ENCODE assay signal across 8 cellular contexts in genomic region chr5:56815657-56816545, GRCh38.
DNase-seq lines count a peak whose midpoint lies in the region; ATAC-seq and TF ChIP-seq lines count a peak whose summit lies in the region.

No MANE protein-coding gene starts in this region.

- peak overlapping the region; percentile 91 for H3K4me3 Mint-ChIP-seq in T-helper 1 cell treated with Interleukin-12 subunit alpha and Interleukin-12 subunit beta and Interleukin-4 antibody, amounts not matched to agents 30 μg/mL and 1 μg/mL, for 36 hours

- H3K27ac ChIP-seq in brain microvascular endothelial cell = peak overlapping the region; percentile 76

- peaks cover 3% of the 10 kb centered on the region for H3K27me3 Mint-ChIP-seq in T-helper 1 cell treated with Interleukin-12 subunit alpha and Interleukin-12 subunit beta and Interleukin-4 antibody, amounts not matched to agents 30 μg/mL and 1 μg/mL, for 36 hours (ENCODE audit: low read depth)

- H3K4me1 Mint-ChIP-seq in T-helper 1 cell treated with Interleukin-12 subunit alpha and Interleukin-12 subunit beta and Interleukin-4 antibody, amounts not matched to agents 30 μg/mL and 1 μg/mL, for 36 hours (ENCODE audit: low read depth) = peaks cover 40% of the 10 kb centered on the region

- peak in 12 of 14 donors; percentile 35 to 89 (median 76) for DNase-seq in C1 segment of cervical spinal cord (lab: John Stamatoyannopoulos, UW)
- no peak for DNase-seq in brain microvascular endothelial cell
- peak; percentile 48 for DNase-seq in iris pigment epithelial cell (ENCODE audit: low read depth)
- DNase-seq in stimulated activated CD4-positive, alpha-beta T cell treated with anti-CD3 and anti-CD28 coated beads, Interleukin-2, amount 100 ng/mL, for 24 hours = peak; percentile 50 to 59
- DNase-seq in NCI-H446 treated with DMSO at 0.1 percent for 48 hours (lab: John Stamatoyannopoulos, UW) = no peak

- H3K27me3 ChIP-seq in brain microvascular endothelial cell (replicated peaks) = no peaks in the 10 kb centered on the region

- H3K27ac Mint-ChIP-seq in T-helper 1 cell treated with Interleukin-12 subunit alpha and Interleukin-12 subunit beta and Interleukin-4 antibody, amounts not matched to agents 30 μg/mL and 1 μg/mL, for 36 hours = peak overlapping the region; percentile 52

- H3K9me3 Mint-ChIP-seq in T-helper 1 cell treated with Interleukin-12 subunit alpha and Interleukin-12 subunit beta and Interleukin-4 antibody, amounts not matched to agents 30 μg/mL and 1 μg/mL, for 36 hours = no peaks in the 10 kb centered on the region

- TF ChIP-seq CTCF in brain microvascular endothelial cell (IDR thresholded peaks at IDR 0.05; ENCODE audit: low read depth, low read length, missing control alignments) = no peak

- peaks cover 18% of the 10 kb centered on the region for H3K36me3 Mint-ChIP-seq in T-helper 1 cell treated with Interleukin-12 subunit alpha and Interleukin-12 subunit beta and Interleukin-4 antibody, amounts not matched to agents 30 μg/mL and 1 μg/mL, for 36 hours (ENCODE audit: low read depth)

- ATAC-seq in GM19397 (IDR thresholded peaks at IDR 0.05; ENCODE audit: unreplicated experiment) = peak; percentile 32
- ATAC-seq in HG03442 (IDR thresholded peaks at IDR 0.05; ENCODE audit: unreplicated experiment) = peak; percentile 25

- H3K4me3 ChIP-seq in brain microvascular endothelial cell (ENCODE audit: low read depth, low read length) = peak overlapping the region; percentile 72

- in situ Hi-C loops in brain microvascular endothelial cell (cut with HindIII; ENCODE audit: low pct_ligation_motif_present, low sequenced_read_pairs) = no loop called here

- H3K36me3 ChIP-seq in brain microvascular endothelial cell (replicated peaks) = no peaks in the 10 kb centered on the region

Comparison
In these comparisons a context has a peak if more than half of its experiments do, and no peak if none do; other contexts are left out.
1. DNase-seq: peak in C1 segment of cervical spinal cord (12 of 14), iris pigment epithelial cell (single experiment) and stimulated activated CD4-positive, alpha-beta T cell treated with anti-CD3 and anti-CD28 coated beads, Interleukin-2, amount 100 ng/mL, for 24 hours (2 of 2); none in brain microvascular endothelial cell (single experiment) and NCI-H446 treated with DMSO at 0.1 percent for 48 hours (single experiment).